Comparison of ENCODE assay signal across 16 cellular contexts in genomic region chr6:96649926-96650325, GRCh38.
DNase-seq lines count a peak whose midpoint lies in the region; ATAC-seq and TF ChIP-seq lines count a peak whose summit lies in the region.
"Had no signal": no experiment of that assay in that cellular context is flagged by ENCODE, and none has a peak within 500 bp of the region (broad histone marks: within the 10 kb centered on the region; RNA-seq: fewer than 3 reads in every experiment).

No MANE protein-coding gene starts in this region.

- H4K20me1 ChIP-seq in neural progenitor cell (ENCODE audit: low read depth) = no peaks in the 10 kb centered on the region

- H3K27ac Mint-ChIP-seq in neural progenitor cell = no peak overlapping the region
- no peak overlapping the region for H3K27ac Mint-ChIP-seq in chondrocyte (ENCODE audit: unreplicated experiment)
- H3K27ac Mint-ChIP-seq: activated CD8-positive, alpha-beta T cell treated with anti-CD3 and anti-CD28 coated beads, Interleukin-2, amount 10 ng/mL, durations not matched to agents 7 days and 5 days had no signal

- H3K9ac ChIP-seq in neural progenitor cell = no peak overlapping the region

- H3K4me1 Mint-ChIP-seq in neural progenitor cell (peaks cover 2% of the 10 kb centered on the region), chondrocyte (ENCODE audit: low read depth) (no peaks in the 10 kb centered on the region)

- no peaks in the 10 kb centered on the region for H3F3A ChIP-seq in neural progenitor cell (ENCODE audit: low read depth)

- H2AFZ ChIP-seq in neural progenitor cell (replicated peaks) = no peak overlapping the region

- H3K36me3 ChIP-seq in neural progenitor cell = no peaks in the 10 kb centered on the region
- H3K36me3 ChIP-seq: SJSA1 had no signal

- H3K4me1 ChIP-seq in neural progenitor cell = peaks cover 6% of the 10 kb centered on the region
- H3K4me1 ChIP-seq: SJSA1 had no signal

- ATAC-seq in GM19035 (IDR thresholded peaks at IDR 0.05; ENCODE audit: unreplicated experiment) (peak; percentile 69), GM21737 (IDR thresholded peaks at IDR 0.05; ENCODE audit: unreplicated experiment) (peak; percentile 71), HG03108 (IDR thresholded peaks at IDR 0.05; ENCODE audit: unreplicated experiment) (peak; percentile 77)
- ATAC-seq: activated CD8-positive, alpha-beta T cell treated with anti-CD3 and anti-CD28 coated beads, Interleukin-2, amount 10 ng/mL, durations not matched to agents 7 days and 5 days had no signal

- H3K36me3 Mint-ChIP-seq in neural progenitor cell (no peaks in the 10 kb centered on the region), chondrocyte (ENCODE audit: low read depth) (no peaks in the 10 kb centered on the region)

- H3K9me3 Mint-ChIP-seq in neural progenitor cell (no peaks in the 10 kb centered on the region), chondrocyte (ENCODE audit: low read depth) (no peaks in the 10 kb centered on the region)

- H3K27me3 ChIP-seq in neural progenitor cell = no peaks in the 10 kb centered on the region
- H3K27me3 ChIP-seq: SJSA1 had no signal

- H3K27me3 Mint-ChIP-seq in neural progenitor cell (ENCODE audit: insufficient read depth, low read depth) = no peaks in the 10 kb centered on the region
- peaks cover 21% of the 10 kb centered on the region for H3K27me3 Mint-ChIP-seq in chondrocyte (ENCODE audit: low read depth)

- H3K27ac ChIP-seq in neural progenitor cell = no peak overlapping the region
- H3K27ac ChIP-seq: coronary artery, SJSA1 had no signal

- H3K79me2 ChIP-seq in neural progenitor cell (ENCODE audit: low read depth) = no peaks in the 10 kb centered on the region

- no peak for TF ChIP-seq CTCF in GM10266 (IDR thresholded peaks at IDR 0.05; ENCODE audit: control insufficient read depth, insufficient read depth, low read depth, missing control alignments)
- no peak for TF ChIP-seq CTCF in neural progenitor cell (IDR thresholded peaks at IDR 0.05)
- no peak for TF ChIP-seq CTCF in chondrocyte (IDR thresholded peaks at IDR 0.05)

- no peak overlapping the region for H3K4me3 ChIP-seq in neural progenitor cell
- H3K4me3 ChIP-seq: coronary artery, SJSA1 had no signal

- no peaks in the 10 kb centered on the region for H3K9me3 ChIP-seq in neural progenitor cell (ENCODE audit: low read depth)
- H3K9me3 ChIP-seq: SJSA1 had no signal

- DNase-seq in GM10266 (ENCODE audit: extremely low spot score) = peak; percentile 18
- DNase-seq in inferior parietal cortex (ENCODE audit: extremely low spot score) = no peak
- no peak for DNase-seq in SKM-1 treated with dmso at 0.1 percent for 144 hours (lab: John Stamatoyannopoulos, UW; ENCODE audit: unreplicated experiment)
- no peak for DNase-seq in neural progenitor cell (ENCODE audit: low spot score)
- DNase-seq in chondrocyte (ENCODE audit: low spot score) = no peak
- DNase-seq: 8988T; activated CD8-positive, alpha-beta T cell treated with anti-CD3 and anti-CD28 coated beads, Interleukin-2, amount 10 ng/mL, durations not matched to agents 7 days and 5 days; aorta; head of caudate nucleus; kidney glomerular epithelial cell; NCI-H1105 had no signal

- H3K4me3 Mint-ChIP-seq in neural progenitor cell (no peak overlapping the region), chondrocyte (ENCODE audit: unreplicated experiment) (no peak overlapping the region)
- H3K4me3 Mint-ChIP-seq: activated CD8-positive, alpha-beta T cell treated with anti-CD3 and anti-CD28 coated beads, Interleukin-2, amount 10 ng/mL, durations not matched to agents 7 days and 5 days had no signal

- H3K4me2 ChIP-seq in neural progenitor cell = no peak overlapping the region
